10 cellular contexts compared by ENCODE assay signal in genomic region chr5:81195334-81195929, GRCh38. TPM values are rescaled to one million over a fixed set of nuclear protein-coding genes. Genes with fewer than 3 reads are reported as not detected.
DNase-seq lines count a peak whose midpoint lies in the region; ATAC-seq, FAIRE-seq and TF ChIP-seq lines count a peak whose summit lies in the region.
"Had no signal": no experiment of that assay in that cellular context is flagged by ENCODE, and none has a peak within 500 bp of the region (broad histone marks: within the 10 kb centered on the region; RNA-seq: fewer than 3 reads in every experiment).

No MANE protein-coding gene starts in this region.

- H2BK12ac ChIP-seq in mesenchymal stem cell (ENCODE audit: low read length in 2 of 2): no peak overlapping the region

- no peak overlapping the region for H3K14ac ChIP-seq in mesenchymal stem cell (ENCODE audit: low read length in 2 of 2)

- in situ Hi-C loops in K562 (cut with MboI): loop anchor here (10.0 to 25.0 kb wide), 2 partner anchors 511 to 1083 kb away; no protein-coding TSS in a partner anchor

- POLR2A ChIA-PET in K562 (lab: Yijun Ruan, JAX): interaction anchor here (0.7 kb wide), 1 partner anchor 1516 kb away, joined by 4 read pairs; no protein-coding TSS in a partner anchor

- FAIRE-seq in K562 (lab: Jason Lieb, UNC): no peak

- BruUV-seq in K562 (replicated peaks; lab: Mats Ljungman, UMichigan): no TSS peak

- H3K4me2 ChIP-seq in Loucy (ENCODE audit: low read depth, low read length, poor library complexity, severe bottlenecking): peak overlapping the region; percentile 7
- H3K4me2 ChIP-seq in K562 (ENCODE audit: insufficient read depth, low read length): no peak overlapping the region
- no peak overlapping the region for H3K4me2 ChIP-seq in mesenchymal stem cell (ENCODE audit: low read length, poor library complexity, severe bottlenecking)

- H3K9me3 ChIP-seq in BE2C (no peaks in the 10 kb centered on the region), Loucy (ENCODE audit: insufficient read depth, low read depth, low read length) (no peaks in the 10 kb centered on the region), K562 (replicated peaks; ENCODE audit: control insufficient read depth, insufficient read depth, low read depth, low read length) (no peaks in the 10 kb centered on the region), mesenchymal stem cell (ENCODE audit: control insufficient read depth, low read length) (no peaks in the 10 kb centered on the region), suprapubic skin (no peaks in the 10 kb centered on the region)

- H3K9ac ChIP-seq in Loucy (ENCODE audit: low read depth, low read length, poor library complexity, severe bottlenecking): no peak overlapping the region
- H3K9ac ChIP-seq in K562 (ENCODE audit: insufficient read depth in 1 of 2, low read depth in 2 of 2, low read length in 2 of 2): peak overlapping the region in 1 of 2 experiments; percentile 28; a peak in 1 of 4 replicates
- H3K9ac ChIP-seq in mesenchymal stem cell (ENCODE audit: low read length): peak overlapping the region; percentile 33

- H4K8ac ChIP-seq in mesenchymal stem cell (ENCODE audit: low read length): peak overlapping the region; percentile 50

- H3K9me3 Mint-ChIP-seq in activated naive CD4-positive, alpha-beta T cell treated with anti-CD3 and anti-CD28 coated beads, Interleukin-2, amount 50 U/mL, for 72 hours: no peaks in the 10 kb centered on the region

- H2BK120ac ChIP-seq in mesenchymal stem cell (ENCODE audit: low read depth, low read length): no peak overlapping the region

- no peak overlapping the region for H2AK5ac ChIP-seq in mesenchymal stem cell (ENCODE audit: low read length, severe bottlenecking)

- 4% methylated on average over 5 of the region's 5 CpGs for WGBS in K562 (ENCODE audit: insufficient coverage, low coverage, missing lambda C conversion rate)
- 98% methylated on average over 4 of the region's 5 CpGs for WGBS in mesenchymal stem cell
- 63% methylated on average over 5 of the region's 5 CpGs for WGBS in suprapubic skin

- TF ChIP-seq CTCF in BE2C (IDR thresholded peaks at IDR 0.05; ENCODE audit: low read depth, low read length): no peak
- no peak for TF ChIP-seq CTCF in Loucy (conservative IDR thresholded peaks at IDR 0.05; ENCODE audit: low read length)
- TF ChIP-seq CTCF in K562 (IDR thresholded peaks at IDR 0.05 in 2 of 3, conservative IDR thresholded peaks at IDR 0.05 in 1 of 3; ENCODE audit: insufficient read depth in 2 of 3, low read depth in 1 of 3, low read length in 3 of 3): no peak
- no peak for TF ChIP-seq CTCF in suprapubic skin (IDR thresholded peaks at IDR 0.05)

- H3K4ac ChIP-seq in mesenchymal stem cell (ENCODE audit: low read depth in 1 of 2, low read length in 2 of 2): no peak overlapping the region

- no peaks in the 10 kb centered on the region for H3K9me2 ChIP-seq in Loucy (replicated peaks; ENCODE audit: low read depth, low read length)

- H3K27ac ChIP-seq in K562 (ENCODE audit: extremely low read depth, low read depth, low read length) (no peak overlapping the region), mesenchymal stem cell (ENCODE audit: low read length, poor library complexity, severe bottlenecking) (no peak overlapping the region), suprapubic skin (no peak overlapping the region)

- no peaks in the 10 kb centered on the region for H3K79me1 ChIP-seq in mesenchymal stem cell (replicated peaks; ENCODE audit: low read length, poor library complexity, severe bottlenecking)

- intact Hi-C loops in K562 (cut with micrococcal nuclease): loop anchor here (5.0 to 10.0 kb wide), 3 partner anchors 508 to 1101 kb away; partner anchors contain the start of gene FAM151B

- ATAC-seq in K562: peak; percentile 29; the same call in 2 of the 3 replicates
- ATAC-seq in activated naive CD4-positive, alpha-beta T cell treated with anti-CD3 and anti-CD28 coated beads, Interleukin-2, amount 50 U/mL, for 72 hours: no peak

- peak overlapping the region; percentile 48; the same call in 1 of the 2 replicates for H2AFZ ChIP-seq in Loucy (ENCODE audit: low read length)
- no peak overlapping the region for H2AFZ ChIP-seq in K562 (ENCODE audit: low read depth, low read length)
- no peak overlapping the region for H2AFZ ChIP-seq in mesenchymal stem cell (ENCODE audit: low read depth, low read length)

- peak; percentile 37 for DNase-seq in BE2C
- DNase-seq in K562 (ENCODE audit: extremely low read depth in 1 of 4, low spot score in 3 of 4): peak in 1 of 4 experiments; percentile 13
- DNase-seq in mesenchymal stem cell: peak; percentile 11
- no peak for DNase-seq in activated naive CD4-positive, alpha-beta T cell treated with anti-CD3 and anti-CD28 coated beads, Interleukin-2, amount 50 U/mL, for 72 hours (ENCODE audit: low spot score in 2 of 2)
- no peak for DNase-seq in activated CD4-positive, CD25-positive, alpha-beta regulatory T cell (lab: John Stamatoyannopoulos, UW)
- DNase-seq in foreskin melanocyte: no peak
- DNase-seq in suprapubic skin (ENCODE audit: low spot score in 2 of 2): no peak
- DNase-seq: GF-D8, NCI-H1930 had no signal

- TF ChIP-seq RAD21 in K562 (CRISPR knock-in tag; conservative IDR thresholded peaks at IDR 0.05 in 1 of 2, IDR thresholded peaks at IDR 0.05 in 1 of 2): no peak

- no peaks in the 10 kb centered on the region for H3K36me3 ChIP-seq in BE2C
- H3K36me3 ChIP-seq in Loucy (ENCODE audit: insufficient read depth, low read length): no peaks in the 10 kb centered on the region
- H3K36me3 ChIP-seq in K562 (ENCODE audit: control insufficient read depth, insufficient read depth, low read length): no peaks in the 10 kb centered on the region
- no peaks in the 10 kb centered on the region for H3K36me3 ChIP-seq in mesenchymal stem cell (ENCODE audit: control insufficient read depth in 1 of 2, insufficient read depth in 2 of 2, low read depth in 1 of 2, low read length in 2 of 2)
- no peaks in the 10 kb centered on the region for H3K36me3 ChIP-seq in suprapubic skin

- no peak overlapping the region for H2BK5ac ChIP-seq in mesenchymal stem cell (ENCODE audit: low read depth, low read length, poor library complexity, severe bottlenecking)

- H3K4me3 ChIP-seq in BE2C (ENCODE audit: low read depth, low read length) (peak overlapping the region; percentile 23), Loucy (ENCODE audit: low read length, poor library complexity, severe bottlenecking) (no peak overlapping the region), K562 (no peak overlapping the region), mesenchymal stem cell (ENCODE audit: insufficient read depth in 1 of 2, low read depth in 1 of 2, low read length in 2 of 2) (peak overlapping the region in 1 of 2 experiments; percentile 36), suprapubic skin (no peak overlapping the region)

- no peak for TF ChIP-seq EP300 in K562 (IDR thresholded peaks at IDR 0.05; ENCODE audit: low read length)
- TF ChIP-seq EP300 in suprapubic skin (IDR thresholded peaks at IDR 0.05): no peak

- H3K27me3 ChIP-seq in BE2C: no peaks in the 10 kb centered on the region
- no peaks in the 10 kb centered on the region for H3K27me3 ChIP-seq in Loucy (ENCODE audit: insufficient read depth, low read length, poor library complexity, severe bottlenecking)
- H3K27me3 ChIP-seq in K562 (ENCODE audit: control insufficient read depth in 2 of 2, insufficient read depth in 2 of 2, low read length in 2 of 2): peaks cover 18 to 38% of the 10 kb centered on the region in 2 experiments
- peaks cover 0 to 5% of the 10 kb centered on the region in 2 experiments for H3K27me3 ChIP-seq in mesenchymal stem cell (ENCODE audit: control insufficient read depth in 1 of 2, insufficient read depth in 1 of 2, low read length in 2 of 2)
- H3K27me3 ChIP-seq in suprapubic skin: no peaks in the 10 kb centered on the region

- TF ChIP-seq POLR2A in K562 (conservative IDR thresholded peaks at IDR 0.05) (no peak), suprapubic skin (IDR thresholded peaks at IDR 0.05) (no peak)

- CTCF ChIA-PET in K562 (lab: Yijun Ruan, JAX; ENCODE audit: low intra/inter-chr PET ratio): interaction anchor here (0.8 to 1.5 kb wide), 3 partner anchors 483 to 1104 kb away, joined by 3 to 5 read pairs (median 3); no protein-coding TSS in a partner anchor

- no peaks in the 10 kb centered on the region for H4K20me1 ChIP-seq in Loucy (ENCODE audit: insufficient read depth, low read length, poor library complexity, severe bottlenecking)
- H4K20me1 ChIP-seq in K562 (replicated peaks; ENCODE audit: control insufficient read depth, insufficient read depth, low read length): no peaks in the 10 kb centered on the region

- H3K18ac ChIP-seq in mesenchymal stem cell (ENCODE audit: low read depth in 1 of 2, low read length in 2 of 2): no peak overlapping the region

- H3K36me3 Mint-ChIP-seq in activated naive CD4-positive, alpha-beta T cell treated with anti-CD3 and anti-CD28 coated beads, Interleukin-2, amount 50 U/mL, for 72 hours: peaks cover 0 to 4% of the 10 kb centered on the region in 2 donors

- H3K9me1 ChIP-seq in K562 (ENCODE audit: control insufficient read depth, insufficient read depth, low read length): no peaks in the 10 kb centered on the region

- peak overlapping the region; percentile 43 for H4K91ac ChIP-seq in mesenchymal stem cell (ENCODE audit: low read length)

- no peaks in the 10 kb centered on the region for H3F3A ChIP-seq in Loucy (ENCODE audit: low read depth)

- H2BK15ac ChIP-seq in mesenchymal stem cell (ENCODE audit: low read depth, poor library complexity, severe bottlenecking): no peak overlapping the region

- peak overlapping the region in 1 of 2 donors; percentile 72 for H3K27ac Mint-ChIP-seq in activated naive CD4-positive, alpha-beta T cell treated with anti-CD3 and anti-CD28 coated beads, Interleukin-2, amount 50 U/mL, for 72 hours

- H3K79me2 ChIP-seq in Loucy (ENCODE audit: insufficient read depth, low read length) (no peaks in the 10 kb centered on the region), K562 (ENCODE audit: control insufficient read depth, insufficient read depth, low read length) (no peaks in the 10 kb centered on the region)

- no peak overlapping the region for H3K23ac ChIP-seq in mesenchymal stem cell (ENCODE audit: low read length in 2 of 2)

- H3K4me1 ChIP-seq in BE2C (peaks cover 3% of the 10 kb centered on the region; the same call in 1 of the 2 replicates), Loucy (ENCODE audit: insufficient read depth, low read length, poor library complexity, severe bottlenecking) (no peaks in the 10 kb centered on the region), K562 (replicated peaks in 1 of 2; ENCODE audit: control insufficient read depth in 2 of 2, insufficient read depth in 2 of 2, low read length in 2 of 2) (peaks cover 4% of the 10 kb centered on the region in 2 experiments; a peak in 4 of 5 replicates), mesenchymal stem cell (ENCODE audit: control insufficient read depth, insufficient read depth, low read depth, low read length) (peaks cover 4% of the 10 kb centered on the region), suprapubic skin (peaks cover 10% of the 10 kb centered on the region)

RNA-seq across cellular contexts. Expression of gene CKMT2, which starts 37.7 kb away (rescaled TPM):
- polyA plus RNA-seq in BE2C (2012; ENCODE audit: insufficient read depth, insufficient read length, low read depth): 0.82 TPM
- not detected in 2 replicates for total RNA-seq in K562 (2011; cell fraction: chromatin; rRNA removed; ENCODE audit: low replicate concordance)
- not detected in 2 replicates for total RNA-seq in K562 (2011; cell fraction: nucleolus; rRNA removed)
- total RNA-seq in K562 (2011; cell fraction: nucleoplasm; rRNA removed): not detected in 2 replicates
- total RNA-seq in K562 (2014; rRNA removed) (not detected in 2 replicates), K562 (2014; rRNA removed; fragmentation: Illumina TruSeq; extraction: Trizol) (not detected in 2 replicates), K562 (2015; rRNA removed; fragmentation: Illumina TruSeq; extraction: Trizol) (not detected in 2 replicates), K562 (2021) (not detected in 2 replicates), suprapubic skin (10 to 100 TPM in 1 of 4 donors, 1 to 10 TPM in 3; 2.5 to 12.3 (median 6.5) TPM)
- polyA plus RNA-seq in K562 (2011; rRNA removed) (not detected in 2 replicates), K562 (2014; fragmentation: Illumina TruSeq; extraction: Trizol) (not detected in 2 replicates), K562 (2014; fragmentation: Nextera tagmentation; extraction: Ambion mirVana) (under 1 TPM in 1 of 2 experiments, not detected in 1; 0.03 TPM), K562 (2014; rRNA removed) (not detected in 2 replicates)
- polyA plus RNA-seq in K562 (2011; cell fraction: cytosol; rRNA removed): 0.04 TPM in 1 of 2 replicates, not detected in the other
- not detected in 2 replicates for polyA plus RNA-seq in K562 (2011; cell fraction: nucleus; rRNA removed)
- polyA plus RNA-seq in K562 (2012): not detected in 2 replicates
- not detected in 2 replicates for polyA minus RNA-seq in K562 (2011; rRNA and poly(A)+ RNA removed)
- not detected in 2 replicates for polyA minus RNA-seq in K562 (2011; cell fraction: cytosol; rRNA and poly(A)+ RNA removed)
- polyA minus RNA-seq in K562 (2011; cell fraction: nucleus; rRNA and poly(A)+ RNA removed): not detected in 2 replicates
- polyA plus RNA-seq in mesenchymal stem cell (2013, experiment 1 of 2): 0.19 TPM
- polyA plus RNA-seq in mesenchymal stem cell (2013, experiment 2 of 2): 0.19 TPM
- under 1 TPM in 1 of 2 donors, not detected in 1; 0.51 TPM for total RNA-seq in activated naive CD4-positive, alpha-beta T cell treated with anti-CD3 and anti-CD28 coated beads, Interleukin-2, amount 50 U/mL, for 72 hours

Comparison
In these comparisons a context has a peak if more than half of its experiments do, and no peak if none do; other contexts are left out.
1. DNase-seq: peak in BE2C (single experiment) and mesenchymal stem cell (single experiment); none in activated naive CD4-positive, alpha-beta T cell treated with anti-CD3 and anti-CD28 coated beads, Interleukin-2, amount 50 U/mL, for 72 hours (0 of 2), activated CD4-positive, CD25-positive, alpha-beta regulatory T cell (0 of 4), foreskin melanocyte (single experiment) and suprapubic skin (0 of 2).